Comparison of ENCODE assay signal across 21 cellular contexts in genomic region chr4:154517591-154517990, GRCh38. TPM values are rescaled to one million over a fixed set of nuclear protein-coding genes. Genes with fewer than 3 reads are reported as not detected.
"Had no signal": no experiment of that assay in that cellular context is flagged by ENCODE, and none has a peak within 500 bp of the region (broad histone marks: within the 10 kb centered on the region; RNA-seq: fewer than 3 reads in every experiment).

No MANE protein-coding gene starts in this region.

- H3K4me3 ChIP-seq: MG63, SJSA1, SK-N-MC had no signal

- H3K4me1 ChIP-seq: SJSA1 had no signal

- H3K27me3 ChIP-seq: MG63 had no signal

- H3K9me3 ChIP-seq: MG63, SJSA1 had no signal

- H3K27ac ChIP-seq: SJSA1, SK-N-MC had no signal

- DNase-seq: Karpas-422, KG1, MG63, NCI-H1092, NCI-H1105 treated with DMSO at 0.1 percent for 48 hours, NCI-H1417 treated with DMSO at 0.1 percent for 48 hours, NCI-H146, NCI-H1694 treated with DMSO at 0.1 percent for 48 hours, NCI-H1930, NCI-H2081, NCI-H2107, NCI-H2227 treated with DMSO at 0.1 percent for 48 hours, NCI-H524, NCI-H526 treated with DMSO at 0.1 percent for 48 hours, NCI-H774, Right ventricle myocardium superior, RPMI8226, SIG-M5 had no signal

- H3K36me3 ChIP-seq: MG63, SJSA1 had no signal

RNA-seq across cellular contexts. Expression of gene DCHS2, which starts 26.0 kb away (rescaled TPM):
- total RNA-seq: HT-29, Right ventricle myocardium superior, SJSA1 had no signal

RNA-seq across cellular contexts. Expression of gene FGB, which starts 45.2 kb away (rescaled TPM):
- total RNA-seq: HT-29, SJSA1 had no signal
